Comparison of ENCODE assay signal across 8 cellular contexts in genomic region chr2:25606892-25607291, GRCh38.
DNase-seq lines count a peak whose midpoint lies in the region; ATAC-seq and TF ChIP-seq lines count a peak whose summit lies in the region.

No MANE protein-coding gene starts in this region.

- no peaks in the 10 kb centered on the region for H3K27me3 ChIP-seq in left ventricle myocardium inferior (ENCODE audit: low read depth)

- no peaks in the 10 kb centered on the region for H3K36me3 ChIP-seq in left ventricle myocardium inferior

- H3K4me1 Mint-ChIP-seq in stimulated activated effector memory CD8-positive, alpha-beta T cell treated with anti-CD3 and anti-CD28 coated beads, Interleukin-12 subunit alpha, Interleukin-12 subunit beta, amount 100 ng/mL, for 72 hours, result peaks cover 6% of the 10 kb centered on the region

- ATAC-seq in Right ventricle myocardium superior (ENCODE audit: poor library complexity) (no peak), GM21576 (IDR thresholded peaks at IDR 0.05; ENCODE audit: unreplicated experiment) (no peak)
- ATAC-seq in stimulated activated effector memory CD8-positive, alpha-beta T cell treated with anti-CD3 and anti-CD28 coated beads, Interleukin-12 subunit alpha, Interleukin-12 subunit beta, amount 100 ng/mL, for 72 hours, result no peak

- no peak overlapping the region for H3K4me3 ChIP-seq in left ventricle myocardium inferior

- DNase-seq in left ventricle myocardium inferior, result no peak
- no peak for DNase-seq in Right ventricle myocardium superior
- peak; percentile 54 for DNase-seq in NCI-H2171 treated with DMSO at 0.1 percent for 48 hours (lab: John Stamatoyannopoulos, UW)
- peak; percentile 44 for DNase-seq in cerebellar cortex (ENCODE audit: low spot score)
- DNase-seq in myocyte (ENCODE audit: low read depth), result peak; percentile 47
- DNase-seq in activated effector memory CD4-positive, alpha-beta T cell treated with Interleukin-2 at 50 U/mL for 16 hours, result no peak
- DNase-seq in stimulated activated effector memory CD8-positive, alpha-beta T cell treated with anti-CD3 and anti-CD28 coated beads, Interleukin-12 subunit alpha, Interleukin-12 subunit beta, amount 100 ng/mL, for 72 hours (ENCODE audit: low spot score in 2 of 2), result no peak

- no peak overlapping the region for H3K27ac Mint-ChIP-seq in stimulated activated effector memory CD8-positive, alpha-beta T cell treated with anti-CD3 and anti-CD28 coated beads, Interleukin-12 subunit alpha, Interleukin-12 subunit beta, amount 100 ng/mL, for 72 hours

- H3K27ac ChIP-seq in left ventricle myocardium inferior (replicated peaks), result no peak overlapping the region

- no peaks in the 10 kb centered on the region for H3K9me3 Mint-ChIP-seq in stimulated activated effector memory CD8-positive, alpha-beta T cell treated with anti-CD3 and anti-CD28 coated beads, Interleukin-12 subunit alpha, Interleukin-12 subunit beta, amount 100 ng/mL, for 72 hours

- no peaks in the 10 kb centered on the region for H3K36me3 Mint-ChIP-seq in stimulated activated effector memory CD8-positive, alpha-beta T cell treated with anti-CD3 and anti-CD28 coated beads, Interleukin-12 subunit alpha, Interleukin-12 subunit beta, amount 100 ng/mL, for 72 hours

- no peak overlapping the region for H3K4me3 Mint-ChIP-seq in stimulated activated effector memory CD8-positive, alpha-beta T cell treated with anti-CD3 and anti-CD28 coated beads, Interleukin-12 subunit alpha, Interleukin-12 subunit beta, amount 100 ng/mL, for 72 hours

- peaks cover 4% of the 10 kb centered on the region for H3K4me1 ChIP-seq in left ventricle myocardium inferior

- H3K9me3 ChIP-seq in left ventricle myocardium inferior (replicated peaks), result no peaks in the 10 kb centered on the region

- intact Hi-C loops in left ventricle myocardium inferior (cut with micrococcal nuclease) (loop anchor here (2.0 kb wide), 1 partner anchor 56 kb away; no protein-coding TSS in a partner anchor), Right ventricle myocardium superior (cut with DNase I) (no loop called here)

- peak; percentile 68 for TF ChIP-seq CTCF in left ventricle myocardium inferior (IDR thresholded peaks at IDR 0.05; ENCODE audit: borderline replicate concordance)

Comparison
In these comparisons a context has a peak if more than half of its experiments do, and no peak if none do; other contexts are left out.
1. DNase-seq: peak in NCI-H2171 treated with DMSO at 0.1 percent for 48 hours (single experiment), cerebellar cortex (single experiment) and myocyte (single experiment); none in left ventricle myocardium inferior (single experiment), Right ventricle myocardium superior (single experiment), activated effector memory CD4-positive, alpha-beta T cell treated with Interleukin-2 at 50 U/mL for 16 hours (single experiment) and stimulated activated effector memory CD8-positive, alpha-beta T cell treated with anti-CD3 and anti-CD28 coated beads, Interleukin-12 subunit alpha, Interleukin-12 subunit beta, amount 100 ng/mL, for 72 hours (0 of 2).